ENCODE assay signal across 1 cellular context in genomic region chrX:111585337-111585736, GRCh38.
TF ChIP-seq lines count a peak whose summit lies in the region.

No MANE protein-coding gene starts in this region.

TF ChIP-seq in GM23338, 12 proteins besides CTCF, POLR2A, EP300 and RAD21 (continued from another document):
- TF ChIP-seq ZNF462 (CRISPR knock-in tag; IDR thresholded peaks at IDR 0.05) (no peak), CREB1 (CRISPR knock-in tag; IDR thresholded peaks at IDR 0.05; ENCODE audit: low read depth) (no peak), ZNF114 (CRISPR knock-in tag; IDR thresholded peaks at IDR 0.05) (no peak)
